In the genomic region with DNA sequence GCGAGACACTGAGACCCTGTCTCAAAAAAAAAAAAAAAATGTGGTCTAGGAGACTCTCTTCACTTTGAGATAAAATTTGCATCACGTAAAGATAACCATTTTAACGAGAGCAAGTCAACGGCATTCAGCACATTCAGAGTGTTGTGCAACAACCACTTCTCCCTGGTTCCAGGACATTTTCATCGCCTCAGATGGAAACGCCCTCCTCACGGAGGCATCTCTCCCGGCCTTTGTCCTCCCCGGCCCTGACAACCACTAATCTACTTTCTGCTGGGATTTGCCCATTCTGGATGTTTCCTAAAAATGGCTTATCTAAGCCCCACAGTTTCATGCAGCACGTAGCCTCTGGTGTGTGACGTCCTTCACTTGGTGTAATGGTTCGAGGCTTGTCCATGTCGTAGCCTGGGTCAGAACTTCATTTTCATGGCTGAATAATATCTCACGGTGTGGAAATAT, we compare ENCODE assay signal across 1 cellular context.
TF ChIP-seq lines count a peak whose summit lies in the region.

No MANE protein-coding gene starts in this region.

TF ChIP-seq in K562, 482 proteins besides CTCF, POLR2A, EP300 and RAD21 (continued from another document and continues in another):
- TF ChIP-seq, protein P1, sequence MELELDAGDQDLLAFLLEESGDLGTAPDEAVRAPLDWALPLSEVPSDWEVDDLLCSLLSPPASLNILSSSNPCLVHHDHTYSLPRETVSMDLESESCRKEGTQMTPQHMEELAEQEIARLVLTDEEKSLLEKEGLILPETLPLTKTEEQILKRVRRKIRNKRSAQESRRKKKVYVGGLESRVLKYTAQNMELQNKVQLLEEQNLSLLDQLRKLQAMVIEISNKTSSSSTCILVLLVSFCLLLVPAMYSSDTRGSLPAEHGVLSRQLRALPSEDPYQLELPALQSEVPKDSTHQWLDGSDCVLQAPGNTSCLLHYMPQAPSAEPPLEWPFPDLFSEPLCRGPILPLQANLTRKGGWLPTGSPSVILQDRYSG (tag; conservative IDR thresholded peaks at IDR 0.05; ENCODE audit: low read depth): 0 out of 2 replicates have a peak, but pooled peaks have one; percentile 33
- no peak for TF ChIP-seq ZBTB7A (IDR thresholded peaks at IDR 0.05; ENCODE audit: borderline replicate concordance, control insufficient read depth, low read depth, low read length)
- TF ChIP-seq TAF7 (tag; IDR thresholded peaks at IDR 0.05): no peak
- TF ChIP-seq POU5F1 (IDR thresholded peaks at IDR 0.05; ENCODE audit: borderline replicate concordance, low read depth, low read length, partially characterized antibody): no peak
- TF ChIP-seq MTF1 (CRISPR knock-in tag; IDR thresholded peaks at IDR 0.05; ENCODE audit: borderline replicate concordance): no peak
- no peak for TF ChIP-seq MIER1 (IDR thresholded peaks at IDR 0.05; ENCODE audit: low read depth)
- TF ChIP-seq, protein P2, sequence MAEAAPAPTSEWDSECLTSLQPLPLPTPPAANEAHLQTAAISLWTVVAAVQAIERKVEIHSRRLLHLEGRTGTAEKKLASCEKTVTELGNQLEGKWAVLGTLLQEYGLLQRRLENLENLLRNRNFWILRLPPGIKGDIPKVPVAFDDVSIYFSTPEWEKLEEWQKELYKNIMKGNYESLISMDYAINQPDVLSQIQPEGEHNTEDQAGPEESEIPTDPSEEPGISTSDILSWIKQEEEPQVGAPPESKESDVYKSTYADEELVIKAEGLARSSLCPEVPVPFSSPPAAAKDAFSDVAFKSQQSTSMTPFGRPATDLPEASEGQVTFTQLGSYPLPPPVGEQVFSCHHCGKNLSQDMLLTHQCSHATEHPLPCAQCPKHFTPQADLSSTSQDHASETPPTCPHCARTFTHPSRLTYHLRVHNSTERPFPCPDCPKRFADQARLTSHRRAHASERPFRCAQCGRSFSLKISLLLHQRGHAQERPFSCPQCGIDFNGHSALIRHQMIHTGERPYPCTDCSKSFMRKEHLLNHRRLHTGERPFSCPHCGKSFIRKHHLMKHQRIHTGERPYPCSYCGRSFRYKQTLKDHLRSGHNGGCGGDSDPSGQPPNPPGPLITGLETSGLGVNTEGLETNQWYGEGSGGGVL (CRISPR knock-in tag; IDR thresholded peaks at IDR 0.05): no peak
- 0 out of 2 replicates have a peak, but pooled peaks have one; percentile 57 for TF ChIP-seq ZBTB17 (CRISPR knock-in tag; IDR thresholded peaks at IDR 0.05)
- TF ChIP-seq TSC22D4 (tag; IDR thresholded peaks at IDR 0.05): no peak
- peak; percentile 77; the same call in 1 of the 2 replicates for TF ChIP-seq TEAD4 (IDR thresholded peaks at IDR 0.05; ENCODE audit: low read length)
- no peak for TF ChIP-seq TEAD4 (CRISPR knock-in tag; IDR thresholded peaks at IDR 0.05; ENCODE audit: borderline replicate concordance)
- no peak for TF ChIP-seq ERF (CRISPR knock-in tag; IDR thresholded peaks at IDR 0.05)
- no peak for TF ChIP-seq ZNF561 (CRISPR knock-in tag; conservative IDR thresholded peaks at IDR 0.05)
- peak; percentile 27; the same call in 1 of the 2 replicates for TF ChIP-seq ZFX (CRISPR knock-in tag; IDR thresholded peaks at IDR 0.05)
- TF ChIP-seq, protein P3, sequence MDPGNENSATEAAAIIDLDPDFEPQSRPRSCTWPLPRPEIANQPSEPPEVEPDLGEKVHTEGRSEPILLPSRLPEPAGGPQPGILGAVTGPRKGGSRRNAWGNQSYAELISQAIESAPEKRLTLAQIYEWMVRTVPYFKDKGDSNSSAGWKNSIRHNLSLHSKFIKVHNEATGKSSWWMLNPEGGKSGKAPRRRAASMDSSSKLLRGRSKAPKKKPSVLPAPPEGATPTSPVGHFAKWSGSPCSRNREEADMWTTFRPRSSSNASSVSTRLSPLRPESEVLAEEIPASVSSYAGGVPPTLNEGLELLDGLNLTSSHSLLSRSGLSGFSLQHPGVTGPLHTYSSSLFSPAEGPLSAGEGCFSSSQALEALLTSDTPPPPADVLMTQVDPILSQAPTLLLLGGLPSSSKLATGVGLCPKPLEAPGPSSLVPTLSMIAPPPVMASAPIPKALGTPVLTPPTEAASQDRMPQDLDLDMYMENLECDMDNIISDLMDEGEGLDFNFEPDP (CRISPR knock-in tag; IDR thresholded peaks at IDR 0.05): no peak
- no peak for TF ChIP-seq IFI16 (CRISPR knock-in tag; IDR thresholded peaks at IDR 0.05)
- no peak for TF ChIP-seq NR4A1 (CRISPR knock-in tag; IDR thresholded peaks at IDR 0.05)
- TF ChIP-seq NR4A1 (tag; IDR thresholded peaks at IDR 0.05): no peak; the same call in 1 of the 2 replicates
- no peak for TF ChIP-seq SREBF2 (CRISPR knock-in tag; IDR thresholded peaks at IDR 0.05)
- no peak for TF ChIP-seq NR3C1 (CRISPR knock-in tag; IDR thresholded peaks at IDR 0.05)
- peak; percentile 84 to 90 for TF ChIP-seq KDM1A (IDR thresholded peaks at IDR 0.05)
- TF ChIP-seq FOSL1 (tag; conservative IDR thresholded peaks at IDR 0.05): peak; percentile 37; the same call in 1 of the 2 replicates
- peak in 1 of 2 experiments; percentile 44; a peak in 2 of 4 replicates for TF ChIP-seq MAZ (CRISPR knock-in tag; conservative IDR thresholded peaks at IDR 0.05 in 1 of 2, IDR thresholded peaks at IDR 0.05 in 1 of 2)
- TF ChIP-seq HDGF (IDR thresholded peaks at IDR 0.05): no peak
- no peak for TF ChIP-seq KDM5B (IDR thresholded peaks at IDR 0.05; ENCODE audit: insufficient replicate concordance, low read depth, low read length)
- TF ChIP-seq, protein P4, sequence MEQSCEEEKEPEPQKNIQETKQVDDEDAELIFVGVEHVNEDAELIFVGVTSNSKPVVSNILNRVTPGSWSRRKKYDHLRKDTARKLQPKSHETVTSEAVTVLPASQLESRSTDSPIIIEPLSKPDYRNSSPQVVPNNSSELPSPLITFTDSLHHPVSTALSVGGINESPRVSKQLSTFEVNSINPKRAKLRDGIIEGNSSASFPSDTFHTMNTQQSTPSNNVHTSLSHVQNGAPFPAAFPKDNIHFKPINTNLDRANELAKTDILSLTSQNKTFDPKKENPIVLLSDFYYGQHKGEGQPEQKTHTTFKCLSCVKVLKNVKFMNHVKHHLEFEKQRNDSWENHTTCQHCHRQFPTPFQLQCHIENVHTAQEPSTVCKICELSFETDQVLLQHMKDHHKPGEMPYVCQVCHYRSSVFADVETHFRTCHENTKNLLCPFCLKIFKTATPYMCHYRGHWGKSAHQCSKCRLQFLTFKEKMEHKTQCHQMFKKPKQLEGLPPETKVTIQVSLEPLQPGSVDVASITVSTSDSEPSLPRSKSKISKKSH (CRISPR knock-in tag; IDR thresholded peaks at IDR 0.05): no peak
- TF ChIP-seq SIN3B (IDR thresholded peaks at IDR 0.05; ENCODE audit: low read depth): no peak
- no peak for TF ChIP-seq ARHGAP35 (IDR thresholded peaks at IDR 0.05; ENCODE audit: partially characterized antibody)
- TF ChIP-seq FOS (IDR thresholded peaks at IDR 0.05; ENCODE audit: extremely low read depth, insufficient read length): no peak
- no peak for TF ChIP-seq RFX7 (CRISPR knock-in tag; IDR thresholded peaks at IDR 0.05)
- TF ChIP-seq MCM2 (IDR thresholded peaks at IDR 0.05; ENCODE audit: low read depth): no peak
- no peak for TF ChIP-seq NFATC3 (IDR thresholded peaks at IDR 0.05)
- TF ChIP-seq, protein P5, sequence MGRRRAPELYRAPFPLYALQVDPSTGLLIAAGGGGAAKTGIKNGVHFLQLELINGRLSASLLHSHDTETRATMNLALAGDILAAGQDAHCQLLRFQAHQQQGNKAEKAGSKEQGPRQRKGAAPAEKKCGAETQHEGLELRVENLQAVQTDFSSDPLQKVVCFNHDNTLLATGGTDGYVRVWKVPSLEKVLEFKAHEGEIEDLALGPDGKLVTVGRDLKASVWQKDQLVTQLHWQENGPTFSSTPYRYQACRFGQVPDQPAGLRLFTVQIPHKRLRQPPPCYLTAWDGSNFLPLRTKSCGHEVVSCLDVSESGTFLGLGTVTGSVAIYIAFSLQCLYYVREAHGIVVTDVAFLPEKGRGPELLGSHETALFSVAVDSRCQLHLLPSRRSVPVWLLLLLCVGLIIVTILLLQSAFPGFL (CRISPR knock-in tag; IDR thresholded peaks at IDR 0.05): no peak
- TF ChIP-seq, protein P6, sequence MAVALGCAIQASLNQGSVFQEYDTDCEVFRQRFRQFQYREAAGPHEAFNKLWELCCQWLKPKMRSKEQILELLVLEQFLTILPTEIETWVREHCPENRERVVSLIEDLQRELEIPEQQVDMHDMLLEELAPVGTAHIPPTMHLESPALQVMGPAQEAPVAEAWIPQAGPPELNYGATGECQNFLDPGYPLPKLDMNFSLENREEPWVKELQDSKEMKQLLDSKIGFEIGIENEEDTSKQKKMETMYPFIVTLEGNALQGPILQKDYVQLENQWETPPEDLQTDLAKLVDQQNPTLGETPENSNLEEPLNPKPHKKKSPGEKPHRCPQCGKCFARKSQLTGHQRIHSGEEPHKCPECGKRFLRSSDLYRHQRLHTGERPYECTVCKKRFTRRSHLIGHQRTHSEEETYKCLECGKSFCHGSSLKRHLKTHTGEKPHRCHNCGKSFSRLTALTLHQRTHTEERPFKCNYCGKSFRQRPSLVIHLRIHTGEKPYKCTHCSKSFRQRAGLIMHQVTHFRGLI (CRISPR knock-in tag; IDR thresholded peaks at IDR 0.05): no peak
- TF ChIP-seq, protein P7, sequence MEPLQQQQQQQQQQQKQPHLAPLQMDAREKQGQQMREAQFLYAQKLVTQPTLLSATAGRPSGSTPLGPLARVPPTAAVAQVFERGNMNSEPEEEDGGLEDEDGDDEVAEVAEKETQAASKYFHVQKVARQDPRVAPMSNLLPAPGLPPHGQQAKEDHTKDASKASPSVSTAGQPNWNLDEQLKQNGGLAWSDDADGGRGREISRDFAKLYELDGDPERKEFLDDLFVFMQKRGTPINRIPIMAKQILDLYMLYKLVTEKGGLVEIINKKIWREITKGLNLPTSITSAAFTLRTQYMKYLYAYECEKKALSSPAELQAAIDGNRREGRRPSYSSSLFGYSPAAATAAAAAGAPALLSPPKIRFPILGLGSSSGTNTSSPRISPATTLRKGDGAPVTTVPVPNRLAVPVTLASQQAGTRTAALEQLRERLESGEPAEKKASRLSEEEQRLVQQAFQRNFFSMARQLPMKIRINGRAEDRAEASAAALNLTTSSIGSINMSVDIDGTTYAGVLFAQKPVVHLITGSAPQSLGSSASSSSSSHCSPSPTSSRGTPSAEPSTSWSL (CRISPR knock-in tag; IDR thresholded peaks at IDR 0.05; ENCODE audit: borderline replicate concordance): no peak
- TF ChIP-seq, protein P8, sequence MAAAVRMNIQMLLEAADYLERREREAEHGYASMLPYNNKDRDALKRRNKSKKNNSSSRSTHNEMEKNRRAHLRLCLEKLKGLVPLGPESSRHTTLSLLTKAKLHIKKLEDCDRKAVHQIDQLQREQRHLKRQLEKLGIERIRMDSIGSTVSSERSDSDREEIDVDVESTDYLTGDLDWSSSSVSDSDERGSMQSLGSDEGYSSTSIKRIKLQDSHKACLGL (CRISPR knock-in tag; IDR thresholded peaks at IDR 0.05; ENCODE audit: borderline replicate concordance, poor library complexity, severe bottlenecking): no peak
- TF ChIP-seq ZNF507 (tag; conservative IDR thresholded peaks at IDR 0.05): no peak
- TF ChIP-seq, protein P9, sequence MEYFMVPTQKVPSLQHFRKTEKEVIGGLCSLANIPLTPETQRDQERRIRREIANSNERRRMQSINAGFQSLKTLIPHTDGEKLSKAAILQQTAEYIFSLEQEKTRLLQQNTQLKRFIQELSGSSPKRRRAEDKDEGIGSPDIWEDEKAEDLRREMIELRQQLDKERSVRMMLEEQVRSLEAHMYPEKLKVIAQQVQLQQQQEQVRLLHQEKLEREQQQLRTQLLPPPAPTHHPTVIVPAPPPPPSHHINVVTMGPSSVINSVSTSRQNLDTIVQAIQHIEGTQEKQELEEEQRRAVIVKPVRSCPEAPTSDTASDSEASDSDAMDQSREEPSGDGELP (CRISPR knock-in tag; IDR thresholded peaks at IDR 0.05; ENCODE audit: borderline replicate concordance): no peak; the same call in 1 of the 2 replicates
- TF ChIP-seq, protein P10, sequence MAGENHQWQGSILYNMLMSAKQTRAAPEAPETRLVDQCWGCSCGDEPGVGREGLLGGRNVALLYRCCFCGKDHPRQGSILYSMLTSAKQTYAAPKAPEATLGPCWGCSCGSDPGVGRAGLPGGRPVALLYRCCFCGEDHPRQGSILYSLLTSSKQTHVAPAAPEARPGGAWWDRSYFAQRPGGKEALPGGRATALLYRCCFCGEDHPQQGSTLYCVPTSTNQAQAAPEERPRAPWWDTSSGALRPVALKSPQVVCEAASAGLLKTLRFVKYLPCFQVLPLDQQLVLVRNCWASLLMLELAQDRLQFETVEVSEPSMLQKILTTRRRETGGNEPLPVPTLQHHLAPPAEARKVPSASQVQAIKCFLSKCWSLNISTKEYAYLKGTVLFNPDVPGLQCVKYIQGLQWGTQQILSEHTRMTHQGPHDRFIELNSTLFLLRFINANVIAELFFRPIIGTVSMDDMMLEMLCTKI (IDR thresholded peaks at IDR 0.05; ENCODE audit: partially characterized antibody): no peak
- TF ChIP-seq, protein P11, sequence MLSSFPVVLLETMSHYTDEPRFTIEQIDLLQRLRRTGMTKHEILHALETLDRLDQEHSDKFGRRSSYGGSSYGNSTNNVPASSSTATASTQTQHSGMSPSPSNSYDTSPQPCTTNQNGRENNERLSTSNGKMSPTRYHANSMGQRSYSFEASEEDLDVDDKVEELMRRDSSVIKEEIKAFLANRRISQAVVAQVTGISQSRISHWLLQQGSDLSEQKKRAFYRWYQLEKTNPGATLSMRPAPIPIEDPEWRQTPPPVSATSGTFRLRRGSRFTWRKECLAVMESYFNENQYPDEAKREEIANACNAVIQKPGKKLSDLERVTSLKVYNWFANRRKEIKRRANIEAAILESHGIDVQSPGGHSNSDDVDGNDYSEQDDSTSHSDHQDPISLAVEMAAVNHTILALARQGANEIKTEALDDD (IDR thresholded peaks at IDR 0.05): peak; percentile 69
- TF ChIP-seq ZNF23 (CRISPR knock-in tag; IDR thresholded peaks at IDR 0.05): no peak
- no peak for TF ChIP-seq FOXJ3 (CRISPR knock-in tag; IDR thresholded peaks at IDR 0.05)
- peak; percentile 76 for TF ChIP-seq DPF2 (IDR thresholded peaks at IDR 0.05)
- TF ChIP-seq HEY1 (CRISPR knock-in tag; IDR thresholded peaks at IDR 0.05; ENCODE audit: borderline replicate concordance): no peak
- TF ChIP-seq HDAC1 (IDR thresholded peaks at IDR 0.05): peak in 1 of 2 experiments; percentile 80; a peak in 2 of 4 replicates
- no peak for TF ChIP-seq ZNF717 (CRISPR knock-in tag; IDR thresholded peaks at IDR 0.05)
- TF ChIP-seq MEF2D (tag; conservative IDR thresholded peaks at IDR 0.05; ENCODE audit: low read depth): peak; percentile 38; the same call in 1 of the 2 replicates
- TF ChIP-seq TCF7L2 (IDR thresholded peaks at IDR 0.05; ENCODE audit: low read depth, low read length): no peak
- TF ChIP-seq DACH1 (IDR thresholded peaks at IDR 0.05; ENCODE audit: partially characterized antibody): no peak
- TF ChIP-seq, protein P12, sequence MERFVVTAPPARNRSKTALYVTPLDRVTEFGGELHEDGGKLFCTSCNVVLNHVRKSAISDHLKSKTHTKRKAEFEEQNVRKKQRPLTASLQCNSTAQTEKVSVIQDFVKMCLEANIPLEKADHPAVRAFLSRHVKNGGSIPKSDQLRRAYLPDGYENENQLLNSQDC (CRISPR knock-in tag; IDR thresholded peaks at IDR 0.05): no peak
- TF ChIP-seq ZNF586 (CRISPR knock-in tag; conservative IDR thresholded peaks at IDR 0.05): no peak
